ENCODE assay signal across 9 cellular contexts in the genomic region with DNA sequence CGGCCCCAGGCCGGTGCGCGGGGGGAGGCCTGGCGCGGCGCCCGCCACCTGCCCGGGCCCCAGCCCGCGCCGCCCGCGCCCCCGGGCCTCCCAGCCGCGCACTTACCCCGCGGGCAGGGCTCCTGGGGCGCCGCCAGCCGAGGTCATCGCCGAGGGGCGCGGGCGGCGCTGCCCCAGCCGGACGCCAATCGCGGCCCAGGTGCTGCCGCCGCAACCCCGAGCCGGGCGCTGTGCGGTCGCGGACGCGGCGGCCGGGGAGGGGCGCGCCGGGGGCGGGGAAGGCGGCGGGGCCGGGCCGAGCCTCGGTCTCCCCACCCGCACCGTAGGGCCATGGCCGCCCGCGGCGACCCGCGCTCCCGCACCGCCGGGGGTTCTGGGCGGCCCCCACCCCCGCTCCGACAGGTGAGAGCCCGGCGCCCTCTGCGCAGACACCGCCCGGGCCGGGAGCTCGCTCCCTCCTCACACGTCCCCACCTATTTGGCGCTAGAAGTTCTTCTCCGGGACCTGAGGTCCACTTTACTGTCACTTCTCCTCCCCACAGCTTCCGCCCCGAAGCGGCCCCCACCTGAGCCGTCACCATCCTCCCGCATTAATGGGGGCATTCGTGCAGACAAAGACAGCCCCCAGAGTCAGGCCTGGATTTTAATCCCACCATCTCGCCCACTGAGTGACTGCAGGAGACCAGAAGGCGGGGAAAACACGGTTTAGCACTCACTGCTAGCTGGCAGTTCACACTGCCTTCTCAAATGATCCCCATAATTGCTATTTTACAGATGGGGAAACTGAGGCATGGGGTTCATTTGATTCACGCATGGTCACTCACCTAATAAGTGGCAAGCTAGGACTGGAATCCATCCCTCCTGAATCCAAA. TPM values are rescaled to one million over a fixed set of nuclear protein-coding genes. Genes with fewer than 3 reads are reported as not detected.
A peak's percentile ranks its signal among the peaks of the same experiment; 100 is the strongest.
DNase-seq lines count a peak whose midpoint lies in the region; ATAC-seq and TF ChIP-seq lines count a peak whose summit lies in the region.
"Had no signal": no experiment of that assay in that cellular context is flagged by ENCODE, and none has a peak within 500 bp of the region (broad histone marks: within the 10 kb centered on the region; RNA-seq: fewer than 3 reads in every experiment).

A gene (minus strand): TSS at position 232 of the 871 bp plus-strand sequence. CDS start 85 bp downstream, at position 147.

- H3K4me3 Mint-ChIP-seq in natural killer cell treated with Interleukin-12 subunit alpha and Interleukin-12 subunit beta and Interleukin-15 and Interleukin-18, amount 100 ng/mL, for 72 hours: peak within 1 kb of the TSS; percentile 77

- H3K27ac Mint-ChIP-seq in natural killer cell treated with Interleukin-12 subunit alpha and Interleukin-12 subunit beta and Interleukin-15 and Interleukin-18, amount 100 ng/mL, for 72 hours: peak within 1 kb of the TSS in 1 of 2 donors; percentile 27

- H3K4me1 Mint-ChIP-seq in natural killer cell treated with Interleukin-12 subunit alpha and Interleukin-12 subunit beta and Interleukin-15 and Interleukin-18, amount 100 ng/mL, for 72 hours (ENCODE audit: low read depth in 2 of 2): peaks cover 7% of the 10 kb centered on the region in 2 donors

- H3K4me3 ChIP-seq in GM12865 (ENCODE audit: low read depth, low read length): peak within 1 kb of the TSS; percentile 15

- DNase-seq in GM12865 (ENCODE audit: low read depth) (no peak), NCI-H774 (lab: John Stamatoyannopoulos, UW) (peak; percentile 49), epithelial cell of prostate (ENCODE audit: low read depth, low spot score) (no peak), amygdala (lab: John Stamatoyannopoulos, UW) (no peak), GF-D8 (lab: John Stamatoyannopoulos, UW) (no peak), NCI-H510A treated with DMSO at 0.1 percent for 48 hours (lab: John Stamatoyannopoulos, UW) (no peak), NCI-H2107 treated with DMSO at 0.1 percent for 48 hours (lab: John Stamatoyannopoulos, UW; ENCODE audit: unreplicated experiment) (no peak)
- no peak for DNase-seq in natural killer cell treated with Interleukin-12 subunit alpha and Interleukin-12 subunit beta and Interleukin-15 and Interleukin-18, amount 100 ng/mL, for 72 hours (ENCODE audit: low spot score)

- TF ChIP-seq CTCF in GM12865 (IDR thresholded peaks at IDR 0.05; ENCODE audit: insufficient read depth, low read depth, low read length, missing control alignments): no peak

- peak in 1 of 2 donors; percentile 37 for ATAC-seq in natural killer cell treated with Interleukin-12 subunit alpha and Interleukin-12 subunit beta and Interleukin-15 and Interleukin-18, amount 100 ng/mL, for 72 hours

- peaks cover 23% of the 10 kb centered on the region in 2 donors for H3K27me3 Mint-ChIP-seq in natural killer cell treated with Interleukin-12 subunit alpha and Interleukin-12 subunit beta and Interleukin-15 and Interleukin-18, amount 100 ng/mL, for 72 hours

- H3K36me3 Mint-ChIP-seq in natural killer cell treated with Interleukin-12 subunit alpha and Interleukin-12 subunit beta and Interleukin-15 and Interleukin-18, amount 100 ng/mL, for 72 hours: no peaks in the 10 kb centered on the region

- H3K9me3 Mint-ChIP-seq in natural killer cell treated with Interleukin-12 subunit alpha and Interleukin-12 subunit beta and Interleukin-15 and Interleukin-18, amount 100 ng/mL, for 72 hours: no peaks in the 10 kb centered on the region

- H3K27ac ChIP-seq in epithelial cell of prostate: peak within 1 kb of the TSS; percentile 77

RNA-seq across cellular contexts. Expression of the gene that starts here (rescaled TPM):
- under 1 TPM in 1 of 2 donors, not detected in 1; 0.78 TPM for total RNA-seq in natural killer cell treated with Interleukin-12 subunit alpha and Interleukin-12 subunit beta and Interleukin-15 and Interleukin-18, amount 100 ng/mL, for 72 hours
- total RNA-seq: T-helper 2 cell treated with Interferon-gamma antibody and Interleukin-4, amounts not matched to agents 100 ng/mL and 5 ng/mL, for 36 hours had no signal
